In genomic region chr12:121980211-121980891, GRCh38 we compare ENCODE assay signal across 11 cellular contexts. TPM values are rescaled to one million over a fixed set of nuclear protein-coding genes. Genes with fewer than 3 reads are reported as not detected.
A peak's percentile ranks its signal among the peaks of the same experiment; 100 is the strongest.
DNase-seq lines count a peak whose midpoint lies in the region; ATAC-seq and TF ChIP-seq lines count a peak whose summit lies in the region.
"Had no signal": no experiment of that assay in that cellular context is flagged by ENCODE, and none has a peak within 500 bp of the region (broad histone marks: within the 10 kb centered on the region; RNA-seq: fewer than 3 reads in every experiment).

No MANE protein-coding gene starts in this region.

- peak; percentile 74 for DNase-seq in CD14-positive monocyte (ENCODE audit: low spot score)
- peak; percentile 62 to 81 for DNase-seq in NOMO-1 (lab: John Stamatoyannopoulos, UW; ENCODE audit: unreplicated experiment in 2 of 2)
- DNase-seq in fibroblast of mammary gland (ENCODE audit: low read depth), result peak; percentile 36
- DNase-seq in CD8-positive, alpha-beta T cell, result no peak
- no peak for DNase-seq in progenitor cell of endocrine pancreas (ENCODE audit: low spot score, unreplicated experiment)
- no peak for DNase-seq in SK-N-DZ (ENCODE audit: low spot score)
- no peak for DNase-seq in transverse colon
- DNase-seq: NCI-H1092 treated with DMSO at 0.1 percent for 48 hours, SHP77 had no signal

- WGBS in transverse colon (ENCODE audit: low coverage in 1 of 2), 2 donors, result 59 to 60% methylated on average over 3 to 11 of the region's 11 CpGs

- H3K36me3 Mint-ChIP-seq in CD14-positive monocyte, result no peaks in the 10 kb centered on the region
- no peaks in the 10 kb centered on the region for H3K36me3 Mint-ChIP-seq in CD8-positive, alpha-beta T cell
- no peaks in the 10 kb centered on the region for H3K36me3 Mint-ChIP-seq in progenitor cell of endocrine pancreas (ENCODE audit: insufficient read depth)

- ATAC-seq in GM19463 (IDR thresholded peaks at IDR 0.05; ENCODE audit: unreplicated experiment), result peak; percentile 42
- no peak for ATAC-seq in CD8-positive, alpha-beta T cell

- no peaks in the 10 kb centered on the region for H3K9me3 ChIP-seq in CD8-positive, alpha-beta T cell (ENCODE audit: low read length)
- H3K9me3 ChIP-seq in transverse colon, result no peaks in the 10 kb centered on the region
- H3K9me3 ChIP-seq: tibial nerve had no signal

- in situ Hi-C loops in transverse colon (cut with MboI; ENCODE audit: low pct_ligation_motif_present in 1 of 4, low pct_unique_long_range_greater_than_20kb in 1 of 4, low sequenced_read_pairs in 3 of 4), result no loop called here

- H3K27ac Mint-ChIP-seq in CD14-positive monocyte (peak overlapping the region; percentile 84 to 96 (median 94)), progenitor cell of endocrine pancreas (no peak overlapping the region)
- H3K27ac Mint-ChIP-seq in CD8-positive, alpha-beta T cell, result no peak overlapping the region

- H3K27me3 Mint-ChIP-seq in CD14-positive monocyte (ENCODE audit: low read depth in 3 of 3) (peaks cover 0 to 5% (median 4%) of the 10 kb centered on the region in 3 donors), progenitor cell of endocrine pancreas (no peaks in the 10 kb centered on the region)
- H3K27me3 Mint-ChIP-seq in CD8-positive, alpha-beta T cell (ENCODE audit: low read depth), result no peaks in the 10 kb centered on the region

- POLR2A ChIA-PET in CD8-positive, alpha-beta T cell (lab: Charles Lee), result interaction anchor here (0.6 kb wide), 1 partner anchor 1235 kb away, joined by 3 read pairs; no protein-coding TSS in a partner anchor

- intact Hi-C loops in CD14-positive monocyte (cut with micrococcal nuclease) (no loop called here), transverse colon (cut with DNase I; ENCODE audit: low total_unique reads) (no loop called here)
- intact Hi-C loops in CD8-positive, alpha-beta T cell (cut with DNase I, micrococcal nuclease), result no loop called here

- no peaks in the 10 kb centered on the region for H3K36me3 ChIP-seq in CD8-positive, alpha-beta T cell (ENCODE audit: insufficient read depth, low read length)
- H3K36me3 ChIP-seq in transverse colon, result no peaks in the 10 kb centered on the region
- H3K36me3 ChIP-seq: tibial nerve had no signal

- TF ChIP-seq CTCF in CD14-positive monocyte (IDR thresholded peaks at IDR 0.05), result no peak
- no peak for TF ChIP-seq CTCF in fibroblast of mammary gland (conservative IDR thresholded peaks at IDR 0.05; ENCODE audit: control insufficient read depth, insufficient read depth, low read depth, low read length)
- TF ChIP-seq CTCF in CD8-positive, alpha-beta T cell (IDR thresholded peaks at IDR 0.05), result no peak
- no peak for TF ChIP-seq CTCF in progenitor cell of endocrine pancreas (IDR thresholded peaks at IDR 0.05; ENCODE audit: unreplicated experiment)
- TF ChIP-seq CTCF in transverse colon (IDR thresholded peaks at IDR 0.05), result no peak

- no peaks in the 10 kb centered on the region for H3K27me3 ChIP-seq in CD8-positive, alpha-beta T cell (ENCODE audit: insufficient read depth, low read length)
- no peaks in the 10 kb centered on the region for H3K27me3 ChIP-seq in transverse colon
- H3K27me3 ChIP-seq: tibial nerve had no signal

- H3K4me3 Mint-ChIP-seq in CD14-positive monocyte (peak overlapping the region; percentile 58 to 72), progenitor cell of endocrine pancreas (ENCODE audit: low read depth) (no peak overlapping the region)
- no peak overlapping the region for H3K4me3 Mint-ChIP-seq in CD8-positive, alpha-beta T cell

- CTCF ChIA-PET in CD8-positive, alpha-beta T cell (lab: Charles Lee), result no interaction called here

- no peak overlapping the region for H3K27ac ChIP-seq in CD8-positive, alpha-beta T cell (ENCODE audit: low read depth, low read length)
- H3K27ac ChIP-seq in transverse colon, result no peak overlapping the region
- H3K27ac ChIP-seq: tibial nerve had no signal

- H3K9me3 Mint-ChIP-seq in CD14-positive monocyte (no peaks in the 10 kb centered on the region), progenitor cell of endocrine pancreas (ENCODE audit: low read depth) (no peaks in the 10 kb centered on the region)
- H3K9me3 Mint-ChIP-seq in CD8-positive, alpha-beta T cell, result no peaks in the 10 kb centered on the region

- TF ChIP-seq POLR2A in transverse colon (IDR thresholded peaks at IDR 0.05), result no peak

- no peaks in the 10 kb centered on the region for H3K4me1 ChIP-seq in CD8-positive, alpha-beta T cell (ENCODE audit: insufficient read depth, low read length)
- no peaks in the 10 kb centered on the region for H3K4me1 ChIP-seq in transverse colon
- H3K4me1 ChIP-seq: tibial nerve had no signal

- TF ChIP-seq EP300 in transverse colon (IDR thresholded peaks at IDR 0.05; ENCODE audit: low read depth), result no peak

- H3K4me1 Mint-ChIP-seq in CD14-positive monocyte, result peaks cover 38% of the 10 kb centered on the region
- peaks cover 6% of the 10 kb centered on the region for H3K4me1 Mint-ChIP-seq in CD8-positive, alpha-beta T cell (ENCODE audit: low read depth)
- H3K4me1 Mint-ChIP-seq in progenitor cell of endocrine pancreas (ENCODE audit: low read depth), result no peaks in the 10 kb centered on the region

- no peak overlapping the region for H3K4me3 ChIP-seq in fibroblast of mammary gland (ENCODE audit: control insufficient read depth, low read depth, low read length)
- no peak overlapping the region for H3K4me3 ChIP-seq in CD8-positive, alpha-beta T cell (ENCODE audit: low read depth, low read length)
- H3K4me3 ChIP-seq in transverse colon, result no peak overlapping the region
- H3K4me3 ChIP-seq: tibial nerve had no signal

RNA-seq across cellular contexts. Expression of gene BCL7A, which starts 41.3 kb away (rescaled TPM):
- under 1 TPM; 0.34 to 0.79 TPM for polyA plus RNA-seq in CD14-positive monocyte
- total RNA-seq in CD8-positive, alpha-beta T cell, result 1 to 10 TPM; 6.8 to 7.8 TPM
- total RNA-seq in progenitor cell of endocrine pancreas (43.7 and 49.3 TPM in 2 replicates), transverse colon (1 to 10 TPM in 3 of 4 donors, under 1 TPM in 1; 0.75 to 6.8 (median 6.3) TPM)
- 57.4 and 60.7 TPM in 2 replicates for polyA plus RNA-seq in SK-N-DZ (2014; cell fraction: cytosol; rRNA removed)
- polyA plus RNA-seq in SK-N-DZ (2014; cell fraction: nucleus; rRNA removed), result 21.8 and 23.0 TPM in 2 replicates

Comparison
In these comparisons a context has a peak if more than half of its experiments do, and no peak if none do; other contexts are left out.
1. DNase-seq: peak in CD14-positive monocyte (single experiment), NOMO-1 (2 of 2) and fibroblast of mammary gland (single experiment); none in CD8-positive, alpha-beta T cell (0 of 7), progenitor cell of endocrine pancreas (single experiment), SK-N-DZ (single experiment) and transverse colon (single experiment).
2. H3K27ac Mint-ChIP-seq: peak in CD14-positive monocyte (7 of 7); none in CD8-positive, alpha-beta T cell (single experiment) and progenitor cell of endocrine pancreas (single experiment).
3. H3K4me3 Mint-ChIP-seq: peak in CD14-positive monocyte (2 of 2); none in CD8-positive, alpha-beta T cell (single experiment) and progenitor cell of endocrine pancreas (single experiment).